ENCODE assay signal across 25 cellular contexts in genomic region chr5:88770290-88771257, GRCh38.
DNase-seq lines count a peak whose midpoint lies in the region; ATAC-seq and TF ChIP-seq lines count a peak whose summit lies in the region.
"Had no signal": no experiment of that assay in that cellular context is flagged by ENCODE, and none has a peak within 500 bp of the region (broad histone marks: within the 10 kb centered on the region; RNA-seq: fewer than 3 reads in every experiment).

No MANE protein-coding gene starts in this region.

- H3K9me2 ChIP-seq in SK-N-SH: no peaks in the 10 kb centered on the region

- WGBS in SK-N-SH (ENCODE audit: low lambda C conversion rate): 64% methylated on average over 8 of the region's 8 CpGs

- peak overlapping the region; percentile 83 for H3K27ac Mint-ChIP-seq in stimulated activated naive B cell treated with anti-CD40 and anti-IgM and Interleukin-4, amounts not matched to agents 10 μg/mL and 1 μg/mL and 100 μg/mL, for 72 hours
- H3K27ac Mint-ChIP-seq: activated CD8-positive, alpha-beta T cell treated with anti-CD3 and anti-CD28 coated beads, Interleukin-2, amount 10 ng/mL, durations not matched to agents 7 days and 5 days; T-helper 2 cell treated with Interferon-gamma antibody and Interleukin-4, amounts not matched to agents 5 μg/mL and 100 μg/mL, for 36 hours; type B pancreatic cell; WTC11 had no signal

- H4K20me1 ChIP-seq in SK-N-SH (ENCODE audit: insufficient read depth) (no peaks in the 10 kb centered on the region), fibroblast of lung (ENCODE audit: control insufficient read depth, extremely low read depth, insufficient read depth, low read length) (no peaks in the 10 kb centered on the region)

- POLR2A ChIA-PET in SK-N-SH (lab: Yijun Ruan, JAX): no interaction called here

- peak; percentile 38 for ATAC-seq in stimulated activated naive B cell treated with anti-CD40 and anti-IgM and Interleukin-4, amounts not matched to agents 10 μg/mL and 1 μg/mL and 100 μg/mL, for 72 hours (replicated peaks)
- ATAC-seq: activated CD8-positive, alpha-beta T cell treated with anti-CD3 and anti-CD28 coated beads, Interleukin-2, amount 10 ng/mL, durations not matched to agents 7 days and 5 days; K562; left ventricle myocardium superior; WTC11 had no signal

- H3K79me2 ChIP-seq in SK-N-SH (ENCODE audit: insufficient read depth) (no peaks in the 10 kb centered on the region), fibroblast of lung (ENCODE audit: control insufficient read depth, insufficient read depth, low read length) (no peaks in the 10 kb centered on the region)

- H3K4me3 ChIP-seq in SK-N-SH (ENCODE audit: low read depth in 2 of 2, low read length in 1 of 2) (no peak overlapping the region), fibroblast of lung (replicated peaks in 1 of 4; ENCODE audit: control extremely low read depth in 1 of 4, insufficient read depth in 1 of 4, low read depth in 3 of 4, low read length in 4 of 4) (no peak overlapping the region)
- H3K4me3 ChIP-seq: K562, PC-9, prostate gland, SJCRH30, smooth muscle cell had no signal

- peaks cover 4 to 5% of the 10 kb centered on the region in 2 donors for H3K9me3 Mint-ChIP-seq in stimulated activated naive B cell treated with anti-CD40 and anti-IgM and Interleukin-4, amounts not matched to agents 10 μg/mL and 1 μg/mL and 100 μg/mL, for 72 hours
- H3K9me3 Mint-ChIP-seq: central memory CD8-positive, alpha-beta T cell; T-helper 2 cell treated with Interferon-gamma antibody and Interleukin-4, amounts not matched to agents 5 μg/mL and 100 μg/mL, for 36 hours; type B pancreatic cell had no signal

- H3K4me2 ChIP-seq in SK-N-SH (no peak overlapping the region), fibroblast of lung (ENCODE audit: extremely low read depth, insufficient read depth, low read length) (no peak overlapping the region)
- H3K4me2 ChIP-seq: PC-9, smooth muscle cell had no signal

- DNase-seq in HCEC 1CT (peak; percentile 52), SK-N-SH (no peak), fibroblast of lung (ENCODE audit: low read depth in 2 of 2) (peak; percentile 36 to 41), hypothalamus (lab: John Stamatoyannopoulos, UW) (no peak), NCI-H2171 treated with DMSO at 0.1 percent for 48 hours (lab: John Stamatoyannopoulos, UW) (no peak), KBM-7 (no peak), NCI-H1105 treated with DMSO at 0.1 percent for 48 hours (lab: John Stamatoyannopoulos, UW) (no peak)
- DNase-seq in stimulated activated naive B cell treated with anti-CD40 and anti-IgM and Interleukin-4, amounts not matched to agents 10 μg/mL and 1 μg/mL and 100 μg/mL, for 72 hours: no peak
- DNase-seq: activated CD8-positive, alpha-beta T cell treated with anti-CD3 and anti-CD28 coated beads, Interleukin-2, amount 10 ng/mL, durations not matched to agents 7 days and 5 days; activated T-cell treated with anti-CD3 and anti-CD28 coated beads, Interleukin-2, amount 50 U/mL, for 1 hour; amygdala; head of caudate nucleus; left ventricle myocardium superior; NCI-H1694 treated with DMSO at 0.1 percent for 48 hours; NCI-H2227 treated with DMSO at 0.1 percent for 48 hours; SJCRH30; stimulated activated CD4-positive, alpha-beta T cell treated with anti-CD3 and anti-CD28 coated beads, Interleukin-4, amount 100 ng/mL, for 1 hour had no signal

- in situ Hi-C loops in KBM-7 (cut with MboI; ENCODE audit: low pct_unique_long_range_greater_than_20kb, low sequenced_read_pairs): no loop called here

- CTCF ChIA-PET in SK-N-SH (lab: Yijun Ruan, JAX): no interaction called here

- H3K27ac ChIP-seq in SK-N-SH (ENCODE audit: low read depth in 2 of 2, low read length in 1 of 2) (peak overlapping the region in 1 of 2 experiments; percentile 90; a peak in 2 of 4 replicates), fibroblast of lung (ENCODE audit: insufficient read depth, low read length) (no peak overlapping the region)
- H3K27ac ChIP-seq: PC-9, prostate gland, SJCRH30 had no signal

- peak overlapping the region in 1 of 2 donors; percentile 14 for H3K4me3 Mint-ChIP-seq in stimulated activated naive B cell treated with anti-CD40 and anti-IgM and Interleukin-4, amounts not matched to agents 10 μg/mL and 1 μg/mL and 100 μg/mL, for 72 hours
- H3K4me3 Mint-ChIP-seq: activated CD8-positive, alpha-beta T cell treated with anti-CD3 and anti-CD28 coated beads, Interleukin-2, amount 10 ng/mL, durations not matched to agents 7 days and 5 days; central memory CD8-positive, alpha-beta T cell; T-helper 2 cell treated with Interferon-gamma antibody and Interleukin-4, amounts not matched to agents 5 μg/mL and 100 μg/mL, for 36 hours; type B pancreatic cell; WTC11 had no signal

- H3K4me1 Mint-ChIP-seq in stimulated activated naive B cell treated with anti-CD40 and anti-IgM and Interleukin-4, amounts not matched to agents 10 μg/mL and 1 μg/mL and 100 μg/mL, for 72 hours: peaks cover 34 to 67% of the 10 kb centered on the region in 2 donors
- H3K4me1 Mint-ChIP-seq: central memory CD8-positive, alpha-beta T cell; WTC11 had no signal

- H3K27me3 ChIP-seq in SK-N-SH (ENCODE audit: insufficient read depth): no peaks in the 10 kb centered on the region
- no peaks in the 10 kb centered on the region for H3K27me3 ChIP-seq in fibroblast of lung (ENCODE audit: control insufficient read depth, insufficient read depth, low read length)
- H3K27me3 ChIP-seq: SJCRH30 had no signal

- H3K27me3 Mint-ChIP-seq in stimulated activated naive B cell treated with anti-CD40 and anti-IgM and Interleukin-4, amounts not matched to agents 10 μg/mL and 1 μg/mL and 100 μg/mL, for 72 hours: no peaks in the 10 kb centered on the region
- H3K27me3 Mint-ChIP-seq: central memory CD8-positive, alpha-beta T cell; type B pancreatic cell had no signal

- no peaks in the 10 kb centered on the region for H3K36me3 ChIP-seq in SK-N-SH (replicated peaks in 1 of 2; ENCODE audit: control insufficient read depth in 1 of 2, insufficient read depth in 2 of 2, low read length in 1 of 2)
- H3K36me3 ChIP-seq in fibroblast of lung (ENCODE audit: control insufficient read depth, insufficient read depth, low read length): peaks cover 2% of the 10 kb centered on the region
- H3K36me3 ChIP-seq: prostate gland had no signal

- H3F3A ChIP-seq in SK-N-SH (replicated peaks; ENCODE audit: insufficient read depth): peaks cover 9% of the 10 kb centered on the region

- peaks cover 67 to 86% of the 10 kb centered on the region in 2 donors for H3K36me3 Mint-ChIP-seq in stimulated activated naive B cell treated with anti-CD40 and anti-IgM and Interleukin-4, amounts not matched to agents 10 μg/mL and 1 μg/mL and 100 μg/mL, for 72 hours
- H3K36me3 Mint-ChIP-seq: WTC11 had no signal

- H3K9ac ChIP-seq in SK-N-SH (peak overlapping the region; percentile 40; the same call in 1 of the 2 replicates), fibroblast of lung (ENCODE audit: insufficient read depth, low read length) (no peak overlapping the region)

- no peak for TF ChIP-seq CTCF in SK-N-SH (IDR thresholded peaks at IDR 0.05)
- TF ChIP-seq CTCF in fibroblast of lung (conservative IDR thresholded peaks at IDR 0.05 in 1 of 2, IDR thresholded peaks at IDR 0.05 in 1 of 2; ENCODE audit: low read depth in 1 of 2, low read length in 2 of 2): no peak

- no peaks in the 10 kb centered on the region for H3K4me1 ChIP-seq in SK-N-SH (ENCODE audit: control insufficient read depth in 1 of 2, insufficient read depth in 2 of 2, low read depth in 1 of 2, low read length in 1 of 2)
- H3K4me1 ChIP-seq in fibroblast of lung (ENCODE audit: control insufficient read depth, extremely low read depth, insufficient read depth, low read length): no peaks in the 10 kb centered on the region
- H3K4me1 ChIP-seq: prostate gland, SJCRH30 had no signal

- no peak for TF ChIP-seq RAD21 in SK-N-SH (IDR thresholded peaks at IDR 0.05; ENCODE audit: low read length)

- H3K9me3 ChIP-seq in SK-N-SH (no peaks in the 10 kb centered on the region), fibroblast of lung (ENCODE audit: control insufficient read depth, insufficient read depth, low read depth, low read length) (no peaks in the 10 kb centered on the region)
- H3K9me3 ChIP-seq: prostate gland, SJCRH30 had no signal

- peak overlapping the region; percentile 62; the same call in 1 of the 2 replicates for H2AFZ ChIP-seq in SK-N-SH (ENCODE audit: low read depth)
- H2AFZ ChIP-seq in fibroblast of lung (ENCODE audit: low read length): no peak overlapping the region
- H2AFZ ChIP-seq: PC-9 had no signal

- TF ChIP-seq EP300 in SK-N-SH (IDR thresholded peaks at IDR 0.05; ENCODE audit: borderline replicate concordance in 1 of 2, low read depth in 1 of 2, low read length in 1 of 2): no peak

TF ChIP-seq in SK-N-SH, 30 proteins besides CTCF, POLR2A, EP300 and RAD21:
- TF ChIP-seq USF1 (IDR thresholded peaks at IDR 0.05; ENCODE audit: borderline replicate concordance, low read depth): no peak
- peak; percentile 46; the same call in 1 of the 2 replicates for TF ChIP-seq FOSL2 (IDR thresholded peaks at IDR 0.05; ENCODE audit: borderline replicate concordance, low read depth)
- TF ChIP-seq JUND (IDR thresholded peaks at IDR 0.05): 0 out of 2 replicates have a peak, but pooled peaks have one; percentile 29

Comparison
In these comparisons a context has a peak if more than half of its experiments do, and no peak if none do; other contexts are left out.
1. DNase-seq: peak in HCEC 1CT (single experiment) and fibroblast of lung (2 of 2); none in SK-N-SH (single experiment), stimulated activated naive B cell treated with anti-CD40 and anti-IgM and Interleukin-4, amounts not matched to agents 10 μg/mL and 1 μg/mL and 100 μg/mL, for 72 hours (single experiment), hypothalamus (0 of 51), NCI-H2171 treated with DMSO at 0.1 percent for 48 hours (single experiment), KBM-7 (single experiment) and NCI-H1105 treated with DMSO at 0.1 percent for 48 hours (single experiment).